In the genomic region with DNA sequence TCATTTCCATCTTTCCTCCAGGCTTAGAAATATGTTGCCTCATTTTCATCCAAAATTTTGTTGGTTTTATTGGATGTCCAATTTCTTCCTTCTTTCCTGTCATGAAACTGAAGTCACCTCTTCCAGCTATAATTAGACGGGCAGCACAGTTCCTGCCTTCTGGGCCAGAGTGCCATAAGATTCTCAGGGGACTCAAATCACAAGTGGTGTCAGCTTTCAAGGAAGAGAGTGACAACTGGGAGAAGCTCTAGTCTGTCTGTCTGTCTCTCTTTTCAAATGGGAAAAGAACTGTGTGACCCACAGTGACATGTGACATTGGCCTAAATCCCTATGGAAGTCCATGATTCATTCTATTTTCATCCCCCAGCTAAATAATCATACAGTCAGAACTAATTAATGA, we compare ENCODE assay signal across 19 cellular contexts.
"Had no signal": no experiment of that assay in that cellular context is flagged by ENCODE, and none has a peak within 500 bp of the region (broad histone marks: within the 10 kb centered on the region; RNA-seq: fewer than 3 reads in every experiment).

No MANE protein-coding gene starts in this region.

- H3K27ac ChIP-seq: coronary artery, esophagus muscularis mucosa, skin epidermis, tibial nerve had no signal

- DNase-seq: activated CD4-positive, alpha-beta memory T cell treated with anti-CD3 and anti-CD28 coated beads for 36 hours; activated CD4-positive, alpha-beta T cell treated with anti-CD3 and anti-CD28 coated beads for 48 hours; activated naive CD4-positive, alpha-beta T cell treated with Interleukin-2 at 50 U/mL for 16 hours; activated naive CD8-positive, alpha-beta T cell treated with anti-CD3 and anti-CD28 coated beads for 36 hours; activated T-cell treated with anti-CD3 and anti-CD28 coated beads, Interleukin-2, amount 50 U/mL, for 48 hours; cerebellar nuclear complex; head of caudate nucleus; midbrain; occipital lobe; posterior cingulate gyrus; retina; stimulated activated CD4-positive, alpha-beta T cell treated with anti-CD3 and anti-CD28 coated beads, Interleukin-1b, Interleukin-23, amount 100 ng/mL, for 48 hours; substantia nigra had no signal

- H3K4me3 ChIP-seq: coronary artery, esophagus muscularis mucosa, lung, skin epidermis, tibial nerve, uterus had no signal

- H3K36me3 ChIP-seq: tibial nerve, uterus had no signal

- H3K27me3 ChIP-seq: esophagus muscularis mucosa, tibial nerve, uterus had no signal

- H3K9me3 ChIP-seq: esophagus muscularis mucosa, uterus had no signal

- H3K4me1 ChIP-seq: tibial nerve, uterus had no signal
